ENCODE assay signal across 13 cellular contexts in genomic region chr12:65977384-65977783, GRCh38.
"Had no signal": no experiment of that assay in that cellular context is flagged by ENCODE, and none has a peak within 500 bp of the region (broad histone marks: within the 10 kb centered on the region; RNA-seq: fewer than 3 reads in every experiment).

No MANE protein-coding gene starts in this region.

- H3K27me3 ChIP-seq: ascending aorta, cardiac muscle cell, heart right ventricle, ovary, sigmoid colon had no signal

- DNase-seq: activated CD4-positive, CD25-positive, alpha-beta regulatory T cell treated with anti-CD3 and anti-CD28 coated beads, Interleukin-2, amount 50 U/mL, for 72 hours; activated naive CD4-positive, alpha-beta T cell treated with Interleukin-2 at 50 U/mL for 16 hours; heart right ventricle; left colon; lower lobe of right lung; ovary; sigmoid colon; stimulated activated CD4-positive, alpha-beta T cell treated with anti-CD3 and anti-CD28 coated beads, Interleukin-12 subunit alpha, Interleukin-12 subunit beta, amount 100 ng/mL, for 4 hours; stimulated activated CD4-positive, alpha-beta T cell treated with anti-CD3 and anti-CD28 coated beads, Interleukin-2, amount 100 ng/mL, for 24 hours had no signal

- H3K27ac Mint-ChIP-seq: mesothelial cell of epicardium had no signal

- H3K4me1 ChIP-seq: ascending aorta, heart right ventricle, lower lobe of right lung, sigmoid colon had no signal

- H3K9me3 ChIP-seq: ascending aorta, lower lobe of right lung, ovary, sigmoid colon had no signal

- H3K4me1 Mint-ChIP-seq: mesothelial cell of epicardium, neural crest cell had no signal

- H3K4me3 ChIP-seq: ascending aorta, cardiac muscle cell, heart right ventricle, lower lobe of right lung, ovary, sigmoid colon had no signal

- H3K4me3 Mint-ChIP-seq: mesothelial cell of epicardium, neural crest cell had no signal

- H3K36me3 ChIP-seq: ascending aorta, cardiac muscle cell, heart right ventricle, lower lobe of right lung, ovary, sigmoid colon had no signal

- H3K27ac ChIP-seq: ascending aorta, cardiac muscle cell, heart right ventricle, lower lobe of right lung, ovary, sigmoid colon had no signal

- ATAC-seq: heart right ventricle, left colon, lower lobe of right lung had no signal
